In the genomic region with DNA sequence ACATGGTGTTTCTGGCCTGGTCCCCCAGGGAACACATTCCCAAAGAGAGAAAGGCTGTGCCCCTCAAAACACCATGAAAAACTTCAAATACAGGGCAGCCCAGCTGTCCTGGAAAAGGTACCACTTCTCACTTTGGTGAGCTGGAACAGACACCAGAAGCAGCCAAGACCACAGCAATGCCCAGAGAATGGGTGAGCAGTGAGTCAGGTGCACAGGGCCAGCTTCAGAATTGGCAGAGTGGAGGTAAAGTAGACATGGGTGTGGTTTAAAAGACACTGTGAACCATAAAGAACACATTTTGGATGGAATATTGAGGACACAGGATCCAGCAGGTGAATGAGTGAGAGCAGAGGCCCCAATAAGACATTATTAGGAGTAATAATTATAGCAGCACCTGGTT, we compare ENCODE assay signal across 19 cellular contexts. TPM values are rescaled to one million over a fixed set of nuclear protein-coding genes. Genes with fewer than 3 reads are reported as not detected.
DNase-seq lines count a peak whose midpoint lies in the region; ATAC-seq and TF ChIP-seq lines count a peak whose summit lies in the region.
"Had no signal": no experiment of that assay in that cellular context is flagged by ENCODE, and none has a peak within 500 bp of the region (broad histone marks: within the 10 kb centered on the region; RNA-seq: fewer than 3 reads in every experiment).

No MANE protein-coding gene starts in this region.

- H3K4me3 ChIP-seq in BLaER1 (no peak overlapping the region), subcutaneous abdominal adipose tissue (ENCODE audit: low read depth in 1 of 5, low read length in 5 of 5) (no peak overlapping the region)
- H3K4me3 ChIP-seq in BLaER1 treated with 17β-estradiol and CSF1 and Interleukin-3, amounts not matched to agents 10 nM and 100 nM = no peak overlapping the region
- H3K4me3 ChIP-seq: HAP-1 had no signal

- H3K4me3 Mint-ChIP-seq in stimulated activated effector memory CD8-positive, alpha-beta T cell treated with anti-CD3 and anti-CD28 coated beads, Interleukin-12 subunit alpha, Interleukin-12 subunit beta, amount 100 ng/mL, for 72 hours = no peak overlapping the region
- H3K4me3 Mint-ChIP-seq: CD8-positive, alpha-beta memory T cell had no signal

- H3K36me3 ChIP-seq in BLaER1 (no peaks in the 10 kb centered on the region), subcutaneous abdominal adipose tissue (ENCODE audit: control insufficient read depth in 5 of 5, insufficient read depth in 5 of 5, low read length in 5 of 5) (no peaks in the 10 kb centered on the region)
- no peaks in the 10 kb centered on the region for H3K36me3 ChIP-seq in BLaER1 treated with 17β-estradiol and CSF1 and Interleukin-3, amounts not matched to agents 10 nM and 100 nM
- H3K36me3 ChIP-seq: BE2C, HAP-1 had no signal

- peaks cover 21% of the 10 kb centered on the region for H3K4me1 ChIP-seq in BLaER1
- peaks cover 0 to 21% (median 13%) of the 10 kb centered on the region in 10 experiments; a peak in 17 of 20 replicates for H3K4me1 ChIP-seq in BLaER1 treated with 17β-estradiol and CSF1 and Interleukin-3, amounts not matched to agents 10 nM and 100 nM
- no peaks in the 10 kb centered on the region for H3K4me1 ChIP-seq in foreskin keratinocyte
- peaks cover 7 to 57% (median 32%) of the 10 kb centered on the region in 5 donors for H3K4me1 ChIP-seq in subcutaneous abdominal adipose tissue (ENCODE audit: control insufficient read depth in 5 of 5, insufficient read depth in 5 of 5, low read length in 5 of 5)
- H3K4me1 ChIP-seq: BE2C, HAP-1 had no signal

- ATAC-seq in foreskin keratinocyte (peak; percentile 10), GM18502 (IDR thresholded peaks at IDR 0.05; ENCODE audit: poor library complexity, unreplicated experiment) (no peak)
- no peak for ATAC-seq in stimulated activated effector memory CD8-positive, alpha-beta T cell treated with anti-CD3 and anti-CD28 coated beads, Interleukin-12 subunit alpha, Interleukin-12 subunit beta, amount 100 ng/mL, for 72 hours
- ATAC-seq: HepG2, Panc1 had no signal

- H3K9me3 ChIP-seq in BLaER1 = no peaks in the 10 kb centered on the region
- no peaks in the 10 kb centered on the region for H3K9me3 ChIP-seq in BLaER1 treated with 17β-estradiol and CSF1 and Interleukin-3, amounts not matched to agents 10 nM and 100 nM (replicated peaks in 1 of 11)
- no peaks in the 10 kb centered on the region for H3K9me3 ChIP-seq in subcutaneous abdominal adipose tissue (ENCODE audit: control insufficient read depth in 5 of 5, low read length in 5 of 5)
- H3K9me3 ChIP-seq: BE2C, HAP-1 had no signal

- no peaks in the 10 kb centered on the region for H3K36me3 Mint-ChIP-seq in stimulated activated effector memory CD8-positive, alpha-beta T cell treated with anti-CD3 and anti-CD28 coated beads, Interleukin-12 subunit alpha, Interleukin-12 subunit beta, amount 100 ng/mL, for 72 hours
- H3K36me3 Mint-ChIP-seq: CD8-positive, alpha-beta memory T cell had no signal

- DNase-seq in foreskin keratinocyte = no peak
- DNase-seq in activated CD4-positive, CD25-positive, alpha-beta regulatory T cell treated with anti-CD3 and anti-CD28 coated beads, Interleukin-2, amount 50 U/mL, for 72 hours = no peak
- DNase-seq in stimulated activated effector memory CD8-positive, alpha-beta T cell treated with anti-CD3 and anti-CD28 coated beads, Interleukin-12 subunit alpha, Interleukin-12 subunit beta, amount 100 ng/mL, for 72 hours (ENCODE audit: low spot score in 2 of 2) = no peak
- DNase-seq: BE2C; CD8-positive, alpha-beta memory T cell; NCI-H1092; NCI-H2029; NCI-H2171 treated with DMSO at 0.1 percent for 48 hours; NCI-H774; SHP77 had no signal

- H3K9ac ChIP-seq in BLaER1 (no peak overlapping the region), subcutaneous abdominal adipose tissue (ENCODE audit: low read length in 5 of 5) (no peak overlapping the region)
- H3K9ac ChIP-seq in BLaER1 treated with 17β-estradiol and CSF1 and Interleukin-3, amounts not matched to agents 10 nM and 100 nM = no peak overlapping the region
- H3K9ac ChIP-seq: KMS-11 had no signal

- no peaks in the 10 kb centered on the region for H3K4me1 Mint-ChIP-seq in stimulated activated effector memory CD8-positive, alpha-beta T cell treated with anti-CD3 and anti-CD28 coated beads, Interleukin-12 subunit alpha, Interleukin-12 subunit beta, amount 100 ng/mL, for 72 hours
- H3K4me1 Mint-ChIP-seq: CD8-positive, alpha-beta memory T cell had no signal

- H3K4me2 ChIP-seq in BLaER1 = peak overlapping the region; percentile 55
- peak overlapping the region in 9 of 11 experiments; percentile 6 to 58 (median 47); a peak in 16 of 22 replicates for H3K4me2 ChIP-seq in BLaER1 treated with 17β-estradiol and CSF1 and Interleukin-3, amounts not matched to agents 10 nM and 100 nM
- H3K4me2 ChIP-seq: KMS-11 had no signal

- no peaks in the 10 kb centered on the region for H3K27me3 ChIP-seq in BLaER1
- H3K27me3 ChIP-seq in BLaER1 treated with 17β-estradiol and CSF1 and Interleukin-3, amounts not matched to agents 10 nM and 100 nM = no peaks in the 10 kb centered on the region
- H3K27me3 ChIP-seq in foreskin keratinocyte = no peaks in the 10 kb centered on the region
- H3K27me3 ChIP-seq in subcutaneous abdominal adipose tissue (ENCODE audit: control insufficient read depth in 5 of 5, insufficient read depth in 4 of 5, low read length in 5 of 5) = no peaks in the 10 kb centered on the region
- H3K27me3 ChIP-seq: BE2C had no signal

- peaks cover 4% of the 10 kb centered on the region for H3K9me3 Mint-ChIP-seq in stimulated activated effector memory CD8-positive, alpha-beta T cell treated with anti-CD3 and anti-CD28 coated beads, Interleukin-12 subunit alpha, Interleukin-12 subunit beta, amount 100 ng/mL, for 72 hours

- no peak for TF ChIP-seq CTCF in foreskin keratinocyte (conservative IDR thresholded peaks at IDR 0.05)

- no peak overlapping the region for H3K27ac Mint-ChIP-seq in stimulated activated effector memory CD8-positive, alpha-beta T cell treated with anti-CD3 and anti-CD28 coated beads, Interleukin-12 subunit alpha, Interleukin-12 subunit beta, amount 100 ng/mL, for 72 hours
- H3K27ac Mint-ChIP-seq: CD8-positive, alpha-beta memory T cell had no signal

- no peaks in the 10 kb centered on the region for H4K20me1 ChIP-seq in BLaER1
- no peaks in the 10 kb centered on the region for H4K20me1 ChIP-seq in BLaER1 treated with 17β-estradiol and CSF1 and Interleukin-3, amounts not matched to agents 10 nM and 100 nM

- H3K27ac ChIP-seq in BLaER1 (no peak overlapping the region), foreskin keratinocyte (no peak overlapping the region), subcutaneous abdominal adipose tissue (ENCODE audit: low read depth, low read length) (peak overlapping the region; percentile 24)
- no peak overlapping the region for H3K27ac ChIP-seq in BLaER1 treated with 17β-estradiol and CSF1 and Interleukin-3, amounts not matched to agents 10 nM and 100 nM
- H3K27ac ChIP-seq: KMS-11 had no signal

RNA-seq across cellular contexts. Expression of gene FAM13C, which starts 51.3 kb away (rescaled TPM):
- total RNA-seq in foreskin keratinocyte = 0.35 and 0.65 TPM in 2 replicates
- 0.11 TPM in 2 replicates for polyA plus RNA-seq in foreskin keratinocyte
- total RNA-seq: CD8-positive, alpha-beta memory T cell; MCF 10A had no signal
- polyA plus RNA-seq: CD8-positive, alpha-beta memory T cell had no signal
